In the genomic region with DNA sequence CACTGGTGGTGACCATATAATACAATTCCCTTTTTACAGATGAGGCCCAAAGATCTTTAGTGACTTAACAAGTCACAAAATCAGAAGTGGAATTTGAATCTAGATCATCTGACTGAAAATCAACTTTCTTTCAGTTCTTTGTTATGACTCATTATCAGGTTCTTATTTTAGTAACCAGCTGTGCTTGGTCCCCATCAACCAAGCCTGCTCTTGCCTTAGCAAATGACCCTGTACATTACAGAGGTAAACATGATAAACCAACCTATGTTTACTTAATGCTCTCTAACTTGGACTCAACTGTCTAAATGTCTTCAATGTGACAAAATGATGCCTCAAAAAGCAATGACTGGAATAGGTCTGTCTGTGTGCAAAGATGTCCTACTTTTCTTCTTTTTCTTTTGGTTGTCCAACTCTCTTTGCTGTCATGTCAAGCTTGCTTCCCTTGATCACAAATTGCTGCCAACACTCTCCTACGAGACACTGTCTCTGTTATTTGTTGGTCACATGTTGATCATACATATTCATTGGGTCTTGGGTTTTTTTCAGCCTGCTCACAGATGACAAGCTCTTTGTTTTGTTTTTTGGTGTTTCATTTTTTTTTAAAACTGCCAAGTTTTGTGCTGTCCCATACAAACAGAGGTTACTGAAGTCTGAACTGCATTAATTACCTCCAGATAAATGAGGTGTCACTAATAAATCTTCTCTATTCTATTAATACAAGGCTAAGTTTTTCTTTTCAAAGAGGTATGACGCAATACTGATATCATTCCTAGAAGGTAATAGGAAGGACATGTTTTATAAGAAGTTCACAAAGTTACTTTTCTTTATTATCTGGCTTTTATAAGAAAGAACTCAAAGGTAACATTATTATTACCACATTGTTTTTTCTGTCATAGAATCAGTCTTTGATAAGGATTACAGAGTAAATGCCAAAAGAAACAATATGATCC, we compare ENCODE assay signal across 10 cellular contexts.
DNase-seq lines count a peak whose midpoint lies in the region; ATAC-seq and TF ChIP-seq lines count a peak whose summit lies in the region.
"Had no signal": no experiment of that assay in that cellular context is flagged by ENCODE, and none has a peak within 500 bp of the region (broad histone marks: within the 10 kb centered on the region; RNA-seq: fewer than 3 reads in every experiment).

No MANE protein-coding gene starts in this region.

- H3K9me3 ChIP-seq in SJCRH30 (replicated peaks) (peaks cover 15% of the 10 kb centered on the region), ascending aorta (peaks cover 0 to 32% of the 10 kb centered on the region in 2 donors)

- H3K4me1 ChIP-seq in SJCRH30: no peaks in the 10 kb centered on the region
- H3K4me1 ChIP-seq in ascending aorta: peaks cover 0 to 3% of the 10 kb centered on the region in 2 donors

- CTCF ChIA-PET in activated CD4-positive, alpha-beta memory T cell treated with anti-CD3 and anti-CD28 coated beads for 36 hours (lab: Charles Lee): no interaction called here
- CTCF ChIA-PET in activated CD4-positive, alpha-beta memory T cell treated with anti-CD3 and anti-CD28 coated beads, Interleukin-2, amount 10 ng/mL, durations not matched to agents 7 days and 5 days (lab: Charles Lee): interaction anchor here (0.9 kb wide), 1 partner anchor 12 kb away, joined by 3 read pairs; no protein-coding TSS in a partner anchor

- H3K4me3 ChIP-seq in SJCRH30: no peak overlapping the region
- no peak overlapping the region for H3K4me3 ChIP-seq in ascending aorta
- H3K4me3 ChIP-seq: tibial artery had no signal

- no peak overlapping the region for H3K27ac ChIP-seq in SJCRH30
- H3K27ac ChIP-seq in ascending aorta: no peak overlapping the region
- H3K27ac ChIP-seq: tibial artery had no signal

- no peak for TF ChIP-seq CTCF in ascending aorta (IDR thresholded peaks at IDR 0.05)

- no peak overlapping the region for H3K4me3 Mint-ChIP-seq in activated CD4-positive, alpha-beta memory T cell treated with anti-CD3 and anti-CD28 coated beads for 36 hours
- no peak overlapping the region for H3K4me3 Mint-ChIP-seq in activated CD4-positive, alpha-beta memory T cell treated with anti-CD3 and anti-CD28 coated beads, Interleukin-2, amount 10 ng/mL, durations not matched to agents 7 days and 5 days

- peaks cover 23% of the 10 kb centered on the region for H3K4me1 Mint-ChIP-seq in activated CD4-positive, alpha-beta memory T cell treated with anti-CD3 and anti-CD28 coated beads for 36 hours (ENCODE audit: low read depth)
- H3K4me1 Mint-ChIP-seq in activated CD4-positive, alpha-beta memory T cell treated with anti-CD3 and anti-CD28 coated beads, Interleukin-2, amount 10 ng/mL, durations not matched to agents 7 days and 5 days: peaks cover 14% of the 10 kb centered on the region

- H3K27me3 ChIP-seq in SJCRH30: no peaks in the 10 kb centered on the region
- no peaks in the 10 kb centered on the region for H3K27me3 ChIP-seq in ascending aorta
- H3K27me3 ChIP-seq: tibial artery had no signal

- peaks cover 53% of the 10 kb centered on the region for H3K36me3 Mint-ChIP-seq in activated CD4-positive, alpha-beta memory T cell treated with anti-CD3 and anti-CD28 coated beads for 36 hours
- H3K36me3 Mint-ChIP-seq in activated CD4-positive, alpha-beta memory T cell treated with anti-CD3 and anti-CD28 coated beads, Interleukin-2, amount 10 ng/mL, durations not matched to agents 7 days and 5 days (ENCODE audit: low read depth): peaks cover 62% of the 10 kb centered on the region

- H3K27ac Mint-ChIP-seq in activated CD4-positive, alpha-beta memory T cell treated with anti-CD3 and anti-CD28 coated beads for 36 hours: no peak overlapping the region
- H3K27ac Mint-ChIP-seq in activated CD4-positive, alpha-beta memory T cell treated with anti-CD3 and anti-CD28 coated beads, Interleukin-2, amount 10 ng/mL, durations not matched to agents 7 days and 5 days: no peak overlapping the region

- intact Hi-C loops in activated CD4-positive, alpha-beta memory T cell treated with anti-CD3 and anti-CD28 coated beads for 36 hours (cut with micrococcal nuclease): loop anchor here (1.0 to 10.0 kb wide), 5 partner anchors 19 to 589 kb away; partner anchors contain the start of gene FAM184A
- intact Hi-C loops in ascending aorta (cut with DNase I): no loop called here

- peak; percentile 92 for ATAC-seq in HG03558 (IDR thresholded peaks at IDR 0.05; ENCODE audit: extremely low read depth, unreplicated experiment)

- peaks cover 35% of the 10 kb centered on the region for H3K36me3 ChIP-seq in SJCRH30
- H3K36me3 ChIP-seq in ascending aorta: peaks cover 12 to 37% of the 10 kb centered on the region in 2 donors

- DNase-seq in activated CD4-positive, alpha-beta memory T cell treated with anti-CD3 and anti-CD28 coated beads for 36 hours: peak; percentile 18
- DNase-seq in activated CD4-positive, alpha-beta memory T cell treated with anti-CD3 and anti-CD28 coated beads, Interleukin-2, amount 10 ng/mL, durations not matched to agents 7 days and 5 days: no peak
- DNase-seq in HCEC 1CT: peak; percentile 17
- DNase-seq in occipital lobe (lab: John Stamatoyannopoulos, UW): peak; percentile 3
- no peak for DNase-seq in SJCRH30
- DNase-seq in stimulated activated CD8-positive, alpha-beta memory T cell treated with anti-CD3 and anti-CD28 coated beads, Interleukin-4, amount 100 ng/mL, for 48 hours: no peak
- DNase-seq in ascending aorta (ENCODE audit: low spot score in 2 of 2): no peak
- DNase-seq: NCI-H1436 treated with DMSO at 0.1 percent for 48 hours, tibial artery had no signal

- peaks cover 24% of the 10 kb centered on the region for H3K9me3 Mint-ChIP-seq in activated CD4-positive, alpha-beta memory T cell treated with anti-CD3 and anti-CD28 coated beads for 36 hours
- peaks cover 23% of the 10 kb centered on the region for H3K9me3 Mint-ChIP-seq in activated CD4-positive, alpha-beta memory T cell treated with anti-CD3 and anti-CD28 coated beads, Interleukin-2, amount 10 ng/mL, durations not matched to agents 7 days and 5 days

- POLR2A ChIA-PET in activated CD4-positive, alpha-beta memory T cell treated with anti-CD3 and anti-CD28 coated beads for 36 hours (lab: Charles Lee): no interaction called here
- POLR2A ChIA-PET in activated CD4-positive, alpha-beta memory T cell treated with anti-CD3 and anti-CD28 coated beads, Interleukin-2, amount 10 ng/mL, durations not matched to agents 7 days and 5 days (lab: Charles Lee): no interaction called here

- H3K27me3 Mint-ChIP-seq in activated CD4-positive, alpha-beta memory T cell treated with anti-CD3 and anti-CD28 coated beads for 36 hours: no peaks in the 10 kb centered on the region
- no peaks in the 10 kb centered on the region for H3K27me3 Mint-ChIP-seq in activated CD4-positive, alpha-beta memory T cell treated with anti-CD3 and anti-CD28 coated beads, Interleukin-2, amount 10 ng/mL, durations not matched to agents 7 days and 5 days

Comparison
In these comparisons a context has a peak if more than half of its experiments do, and no peak if none do; other contexts are left out.
1. DNase-seq: peak in activated CD4-positive, alpha-beta memory T cell treated with anti-CD3 and anti-CD28 coated beads for 36 hours (single experiment), HCEC 1CT (single experiment) and occipital lobe (single experiment); none in activated CD4-positive, alpha-beta memory T cell treated with anti-CD3 and anti-CD28 coated beads, Interleukin-2, amount 10 ng/mL, durations not matched to agents 7 days and 5 days (single experiment), SJCRH30 (0 of 2), stimulated activated CD8-positive, alpha-beta memory T cell treated with anti-CD3 and anti-CD28 coated beads, Interleukin-4, amount 100 ng/mL, for 48 hours (single experiment) and ascending aorta (0 of 2).